26 cellular contexts compared by ENCODE assay signal in the genomic region with DNA sequence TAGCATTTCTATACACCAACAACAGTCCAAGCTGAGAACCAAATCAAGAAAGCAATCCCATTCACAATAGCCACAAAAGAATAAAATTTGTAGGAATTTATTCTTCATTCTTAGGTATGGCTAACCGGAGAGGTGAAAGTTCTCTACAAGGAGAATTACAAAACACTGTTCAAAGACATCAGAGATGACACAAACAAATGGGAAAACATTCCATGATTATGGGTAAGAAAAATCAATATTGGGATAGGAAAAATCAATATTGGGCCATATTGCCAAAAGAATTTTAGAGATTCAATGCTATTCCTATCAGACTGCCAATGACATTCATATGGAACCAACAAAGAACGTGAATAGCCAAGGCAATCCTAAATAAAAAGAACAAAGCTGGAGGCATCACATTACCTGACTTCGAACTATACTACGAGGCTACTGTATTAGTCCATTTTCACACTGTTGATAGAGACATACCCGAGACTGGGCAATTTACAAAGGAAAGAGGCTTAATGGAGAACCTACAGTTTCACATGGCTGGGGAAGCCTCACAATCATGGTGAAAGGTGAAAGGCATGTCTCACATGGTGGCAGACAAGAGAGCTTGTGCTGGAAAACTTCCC.
"Had no signal": no experiment of that assay in that cellular context is flagged by ENCODE, and none has a peak within 500 bp of the region (broad histone marks: within the 10 kb centered on the region; RNA-seq: fewer than 3 reads in every experiment).

No MANE protein-coding gene starts in this region.

- H3K4me1 ChIP-seq: neural progenitor cell, parathyroid adenoma, psoas muscle, spleen, stomach, thyroid gland, tibial nerve, upper lobe of left lung, vagina had no signal

- H3K9me3 ChIP-seq: ovary, psoas muscle, thyroid gland, vagina had no signal

- H3K27me3 ChIP-seq: neural progenitor cell, ovary, spleen, stomach, thyroid gland, tibial nerve, upper lobe of left lung, vagina had no signal

- ATAC-seq: natural killer cell; psoas muscle; right cardiac atrium; sciatic nerve; stimulated activated effector memory CD8-positive, alpha-beta T cell treated with anti-CD3 and anti-CD28 coated beads, Interleukin-12 subunit alpha, Interleukin-12 subunit beta, amount 100 ng/mL, for 72 hours; stimulated activated naive B cell treated with anti-CD40 and anti-IgM and Interleukin-4, amounts not matched to agents 10 μg/mL and 1 μg/mL and 100 μg/mL, for 72 hours had no signal

- H3K36me3 ChIP-seq: neural progenitor cell, ovary, thoracic aorta, thyroid gland, upper lobe of left lung had no signal

- FAIRE-seq: urothelium cell line had no signal

- H3K27ac ChIP-seq: neural progenitor cell, ovary, parathyroid adenoma, psoas muscle, skin epidermis, spleen, stomach, thoracic aorta, thyroid gland, tibial nerve, upper lobe of left lung, vagina had no signal

- H3K4me3 ChIP-seq: neural progenitor cell, ovary, psoas muscle, skin epidermis, smooth muscle cell, spleen, stomach, thoracic aorta, thyroid gland, tibial nerve, upper lobe of left lung, vagina had no signal

- H3K9ac ChIP-seq: neural progenitor cell, parathyroid adenoma had no signal

- DNase-seq: natural killer cell; occipital lobe; ovary; posterior cingulate gyrus; psoas muscle; right cardiac atrium; spleen; stimulated activated CD4-positive, alpha-beta T cell treated with anti-CD3 and anti-CD28 coated beads, Interleukin-12 subunit alpha, Interleukin-12 subunit beta, amount 100 ng/mL, for 4 hours; stimulated activated CD4-positive, alpha-beta T cell treated with anti-CD3 and anti-CD28 coated beads, Interleukin-1b, Interleukin-23, amount 100 ng/mL, for 48 hours; stimulated activated CD4-positive, alpha-beta T cell treated with anti-CD3 and anti-CD28 coated beads, Interleukin-4, amount 100 ng/mL, for 1 hour; stimulated activated naive B cell treated with anti-CD40 and anti-IgM and Interleukin-4, amounts not matched to agents 10 μg/mL and 1 μg/mL and 100 μg/mL, for 72 hours; stimulated activated naive CD4-positive, alpha-beta T cell treated with Interleukin-2 at 50 U/mL for 16 hours; stomach; thyroid gland; trophoblast cell; upper lobe of left lung had no signal
